Comparison of ENCODE assay signal across 26 cellular contexts in the genomic region with DNA sequence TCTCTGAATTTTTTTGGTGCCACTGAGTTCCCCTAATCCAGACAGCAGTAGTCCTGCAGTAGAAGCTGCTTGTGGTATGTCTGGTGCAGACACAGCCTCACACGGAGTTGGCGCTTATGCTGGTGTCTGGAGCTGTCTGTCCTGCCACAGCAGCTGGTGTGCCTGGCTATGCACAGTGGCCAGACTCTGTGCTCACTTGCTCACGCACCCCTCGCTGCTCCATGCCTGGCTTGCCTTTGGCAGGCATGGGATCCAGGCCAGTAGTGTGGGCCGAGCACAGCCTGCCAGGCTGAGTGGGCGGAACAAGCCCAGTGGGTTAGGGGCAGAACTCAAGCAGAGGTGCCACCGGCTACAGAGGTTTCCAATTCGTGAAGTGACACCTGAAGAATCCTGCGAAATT.
"Had no signal": no experiment of that assay in that cellular context is flagged by ENCODE, and none has a peak within 500 bp of the region (broad histone marks: within the 10 kb centered on the region; RNA-seq: fewer than 3 reads in every experiment).

No MANE protein-coding gene starts in this region.

- ATAC-seq: activated CD8-positive, alpha-beta memory T cell treated with anti-CD3 and anti-CD28 coated beads, Interleukin-2, amount 10 ng/mL, durations not matched to agents 7 days and 5 days; Panc1; SK-N-SH treated with all-trans-retinoic acid at 6 μM for 48 hours had no signal

- H3K9me3 ChIP-seq: breast epithelium, SJSA1 had no signal

- H3K4me2 ChIP-seq: KMS-11 had no signal

- H3K4me1 ChIP-seq: breast epithelium, SJSA1 had no signal

- H3K27ac ChIP-seq: breast epithelium, KMS-11, SJSA1 had no signal

- H3K36me3 ChIP-seq: breast epithelium, SJSA1 had no signal

- DNase-seq: activated CD4-positive, alpha-beta T cell treated with anti-CD3 and anti-CD28 coated beads for 48 hours; activated CD4-positive, alpha-beta T cell treated with anti-CD3 and anti-CD28 coated beads, Interleukin-2, amount 50 U/mL, for 4 hours; activated CD4-positive, CD25-positive, alpha-beta regulatory T cell treated with anti-CD3 and anti-CD28 coated beads, Interleukin-2, amount 50 U/mL, for 72 hours; activated CD8-positive, alpha-beta memory T cell treated with anti-CD3 and anti-CD28 coated beads, Interleukin-2, amount 10 ng/mL, durations not matched to agents 7 days and 5 days; activated effector memory CD4-positive, alpha-beta T cell treated with Interleukin-2 at 50 U/mL for 16 hours; activated naive CD4-positive, alpha-beta T cell; activated T-cell treated with anti-CD3 and anti-CD28 coated beads, Interleukin-2, amount 50 U/mL, for 24 hours; MM.1S; NCI-H1105; NCI-H1436; NCI-H1694 treated with DMSO at 0.1 percent for 48 hours; NCI-H2029 treated with DMSO at 0.1 percent for 48 hours; NCI-H345; NCI-H510A; NCI-H526 treated with DMSO at 0.1 percent for 48 hours; NCI-H82; NK-92 treated with Interleukin-12 subunit alpha and Interleukin-12 subunit beta, amount 100 ng/mL, for 24 hours; OCI-M1; RPMI8226; SHP77; SW 1271 had no signal

- H3K27me3 ChIP-seq: breast epithelium, SJSA1 had no signal

- H3K4me3 ChIP-seq: breast epithelium, SJSA1 had no signal

- H3K9ac ChIP-seq: KMS-11 had no signal
